Comparison of ENCODE assay signal across 14 cellular contexts in genomic region chr1:172024516-172024915, GRCh38.
"Had no signal": no experiment of that assay in that cellular context is flagged by ENCODE, and none has a peak within 500 bp of the region (broad histone marks: within the 10 kb centered on the region; RNA-seq: fewer than 3 reads in every experiment).

No MANE protein-coding gene starts in this region.

- H3K36me3 ChIP-seq: ascending aorta, cardiac muscle cell, esophagus muscularis mucosa, stomach, thoracic aorta had no signal

- ATAC-seq: activated T-helper 17 cell treated with anti-CD3 and anti-CD28 coated beads, Interleukin-2, amount 50 U/mL, for 72 hours; psoas muscle; sciatic nerve had no signal

- H3K27me3 ChIP-seq: ascending aorta, cardiac muscle cell, esophagus muscularis mucosa, stomach had no signal

- H3K4me3 ChIP-seq: ascending aorta, cardiac muscle cell, esophagus muscularis mucosa, psoas muscle, stomach, thoracic aorta had no signal

- H3K27ac ChIP-seq: ascending aorta, cardiac muscle cell, esophagus muscularis mucosa, psoas muscle, stomach, thoracic aorta had no signal

- H3K4me1 ChIP-seq: ascending aorta, esophagus muscularis mucosa, psoas muscle had no signal

- H3K9me3 ChIP-seq: ascending aorta, esophagus muscularis mucosa, psoas muscle, stomach, thoracic aorta had no signal

- DNase-seq: activated CD4-positive, alpha-beta T cell treated with anti-CD3 and anti-CD28 coated beads, Interleukin-2, amount 50 U/mL, for 4 hours; activated CD4-positive, CD25-positive, alpha-beta regulatory T cell treated with anti-CD3 and anti-CD28 coated beads, Interleukin-2, amount 50 U/mL, for 72 hours; activated naive CD4-positive, alpha-beta T cell treated with Interleukin-2 at 50 U/mL for 16 hours; endodermal cell; kidney glomerular epithelial cell; psoas muscle; stimulated activated CD4-positive, alpha-beta T cell treated with anti-CD3 and anti-CD28 coated beads, Interleukin-1b, Interleukin-23, amount 100 ng/mL, for 48 hours; stomach had no signal
